Comparison of ENCODE assay signal across 36 cellular contexts in genomic region chr9:102941868-102942267, GRCh38. TPM values are rescaled to one million over a fixed set of nuclear protein-coding genes. Genes with fewer than 3 reads are reported as not detected.
"Had no signal": no experiment of that assay in that cellular context is flagged by ENCODE, and none has a peak within 500 bp of the region (broad histone marks: within the 10 kb centered on the region; RNA-seq: fewer than 3 reads in every experiment).

No MANE protein-coding gene starts in this region.

- FAIRE-seq: bronchial epithelial cell, TTC549 had no signal

- H3K9me3 ChIP-seq: ascending aorta, colonic mucosa had no signal

- H3K4me3 ChIP-seq: ascending aorta, cardiac muscle cell, colonic mucosa had no signal

- ATAC-seq: activated CD4-positive, alpha-beta T cell treated with anti-CD3 and anti-CD28 coated beads for 36 hours; activated CD4-positive, CD25-positive, alpha-beta regulatory T cell treated with anti-CD3 and anti-CD28 coated beads, Interleukin-2, amount 50 U/mL, for 24 hours; activated CD8-positive, alpha-beta memory T cell treated with anti-CD3 and anti-CD28 coated beads, Interleukin-2, amount 10 ng/mL, durations not matched to agents 7 days and 5 days; activated CD8-positive, alpha-beta T cell treated with anti-CD3 and anti-CD28 coated beads, Interleukin-2, amount 10 ng/mL, durations not matched to agents 7 days and 5 days; activated naive CD8-positive, alpha-beta T cell treated with anti-CD3 and anti-CD28 coated beads, Interleukin-2, amount 50 U/mL, for 24 hours; WTC11 had no signal

- H3K27me3 ChIP-seq: ascending aorta, cardiac muscle cell, colonic mucosa had no signal

- H3K4me1 ChIP-seq: ascending aorta, colonic mucosa had no signal

- DNase-seq: activated CD4-positive, alpha-beta memory T cell treated with anti-CD3 and anti-CD28 coated beads, Interleukin-2, amount 10 ng/mL, durations not matched to agents 7 days and 5 days; activated CD4-positive, alpha-beta T cell treated with anti-CD3 and anti-CD28 coated beads for 1 hour; activated CD4-positive, alpha-beta T cell treated with anti-CD3 and anti-CD28 coated beads for 36 hours; activated CD4-positive, alpha-beta T cell treated with anti-CD3 and anti-CD28 coated beads for 48 hours; activated CD4-positive, alpha-beta T cell treated with anti-CD3 and anti-CD28 coated beads, Interleukin-2, amount 10 ng/mL, durations not matched to agents 7 days and 5 days; activated CD4-positive, alpha-beta T cell treated with anti-CD3 and anti-CD28 coated beads, Interleukin-2, amount 50 U/mL, for 48 hours; activated CD4-positive, CD25-positive, alpha-beta regulatory T cell; activated CD8-positive, alpha-beta memory T cell treated with anti-CD3 and anti-CD28 coated beads for 24 hours; activated CD8-positive, alpha-beta memory T cell treated with anti-CD3 and anti-CD28 coated beads, Interleukin-2, amount 10 ng/mL, durations not matched to agents 7 days and 5 days; activated CD8-positive, alpha-beta memory T cell treated with anti-CD3 and anti-CD28 coated beads, Interleukin-2, amount 50 U/mL, for 48 hours; activated CD8-positive, alpha-beta T cell treated with anti-CD3 and anti-CD28 coated beads, Interleukin-2, amount 10 ng/mL, durations not matched to agents 7 days and 5 days; activated effector memory CD4-positive, alpha-beta T cell treated with Interleukin-2 at 50 U/mL for 16 hours; activated gamma-delta T cell; activated naive CD4-positive, alpha-beta T cell treated with anti-CD3 and anti-CD28 coated beads, Interleukin-2, amount 10 ng/mL, durations not matched to agents 7 days and 5 days; activated naive CD4-positive, alpha-beta T cell treated with Interleukin-2 at 50 U/mL for 16 hours; activated naive CD8-positive, alpha-beta T cell treated with anti-CD3 and anti-CD28 coated beads, Interleukin-2, amount 10 ng/mL, durations not matched to agents 7 days and 5 days; activated naive CD8-positive, alpha-beta T cell treated with anti-CD3 and anti-CD28 coated beads, Interleukin-2, amount 50 U/mL, for 24 hours; activated T-cell treated with anti-CD3 and anti-CD28 coated beads, Interleukin-2, amount 50 U/mL, for 24 hours; activated T-cell treated with anti-CD3 and anti-CD28 coated beads, Interleukin-2, amount 50 U/mL, for 48 hours; amygdala; anterior cingulate cortex; caudate nucleus; cerebellar nuclear complex; colonic mucosa; T-helper 2 cell; T-helper 9 cell; WERI-Rb-1 had no signal

- H3K36me3 ChIP-seq: ascending aorta, cardiac muscle cell, colonic mucosa, WERI-Rb-1 had no signal

- H3K27ac ChIP-seq: ascending aorta, cardiac muscle cell, colonic mucosa, WERI-Rb-1 had no signal

RNA-seq across cellular contexts. Expression of gene CYLC2, which starts 53.3 kb away (rescaled TPM):
- total RNA-seq: activated CD4-positive, alpha-beta memory T cell treated with anti-CD3 and anti-CD28 coated beads, Interleukin-2, amount 10 ng/mL, durations not matched to agents 7 days and 5 days; activated CD4-positive, alpha-beta T cell treated with anti-CD3 and anti-CD28 coated beads for 36 hours; activated CD4-positive, alpha-beta T cell treated with anti-CD3 and anti-CD28 coated beads, Interleukin-2, amount 10 ng/mL, durations not matched to agents 7 days and 5 days; activated CD8-positive, alpha-beta memory T cell treated with anti-CD3 and anti-CD28 coated beads, Interleukin-2, amount 10 ng/mL, durations not matched to agents 7 days and 5 days; activated CD8-positive, alpha-beta T cell treated with anti-CD3 and anti-CD28 coated beads, Interleukin-2, amount 10 ng/mL, durations not matched to agents 7 days and 5 days; activated naive CD8-positive, alpha-beta T cell treated with anti-CD3 and anti-CD28 coated beads, Interleukin-2, amount 10 ng/mL, durations not matched to agents 7 days and 5 days; activated T-helper 2 cell treated with anti-CD3 and anti-CD28 coated beads, Interferon-gamma antibody, Interleukin-2, Interleukin-4, amounts not matched to agents 10 μg/mL and 5 μg/mL and 100 μg/mL, durations not matched to agents 14 hours and 24 hours and 36 hours; ascending aorta; bronchial epithelial cell; cardiac muscle cell; chondrocyte; colonic mucosa; WTC11 had no signal
- polyA plus RNA-seq: adipose tissue, cardiac muscle cell had no signal
